ENCODE assay signal across 15 cellular contexts in genomic region chr20:59134182-59134581, GRCh38. TPM values are rescaled to one million over a fixed set of nuclear protein-coding genes. Genes with fewer than 3 reads are reported as not detected.
"Had no signal": no experiment of that assay in that cellular context is flagged by ENCODE, and none has a peak within 500 bp of the region (broad histone marks: within the 10 kb centered on the region; RNA-seq: fewer than 3 reads in every experiment).

No MANE protein-coding gene starts in this region.

- H3K4me3 ChIP-seq: stomach had no signal

- H3K27me3 ChIP-seq: brain microvascular endothelial cell had no signal

- H3K4me3 Mint-ChIP-seq: activated B cell treated with CpG ODN at 0.5 μM for 24 hours; activated CD4-positive, alpha-beta T cell treated with anti-CD3 and anti-CD28 coated beads, Interleukin-2, amount 10 ng/mL, durations not matched to agents 7 days and 5 days; nephron progenitor cell had no signal

- FAIRE-seq: TTC549, urothelium cell line had no signal

- H3K4me1 Mint-ChIP-seq: activated CD4-positive, alpha-beta T cell treated with anti-CD3 and anti-CD28 coated beads, Interleukin-2, amount 10 ng/mL, durations not matched to agents 7 days and 5 days; nephron progenitor cell had no signal

- H3K27me3 Mint-ChIP-seq: activated B cell treated with CpG ODN at 0.5 μM for 24 hours had no signal

- H3K9me3 Mint-ChIP-seq: activated B cell treated with CpG ODN at 0.5 μM for 24 hours; activated CD4-positive, alpha-beta T cell treated with anti-CD3 and anti-CD28 coated beads, Interleukin-2, amount 10 ng/mL, durations not matched to agents 7 days and 5 days had no signal

- ATAC-seq: activated naive CD4-positive, alpha-beta T cell treated with anti-CD3 and anti-CD28 coated beads, Interleukin-2, amount 50 U/mL, for 72 hours had no signal

- H3K27ac Mint-ChIP-seq: activated B cell treated with CpG ODN at 0.5 μM for 24 hours; activated CD4-positive, alpha-beta T cell treated with anti-CD3 and anti-CD28 coated beads, Interleukin-2, amount 10 ng/mL, durations not matched to agents 7 days and 5 days; activated naive CD4-positive, alpha-beta T cell treated with anti-CD3 and anti-CD28 coated beads, Interleukin-2, amount 50 U/mL, for 72 hours; nephron progenitor cell had no signal

- H3K27ac ChIP-seq: brain microvascular endothelial cell, stomach had no signal

- H3K4me1 ChIP-seq: stomach had no signal

- H3K36me3 ChIP-seq: brain microvascular endothelial cell, stomach had no signal

- H3K9me3 ChIP-seq: stomach had no signal

- DNase-seq: activated B cell treated with CpG ODN at 0.5 μM for 24 hours; activated CD4-positive, alpha-beta T cell treated with anti-CD3 and anti-CD28 coated beads, Interleukin-2, amount 10 ng/mL, durations not matched to agents 7 days and 5 days; activated T-cell treated with anti-CD3 and anti-CD28 coated beads, Interleukin-2, amount 50 U/mL, for 1 hour; amniotic stem cell; brain microvascular endothelial cell; hippocampal formation; nephron progenitor cell; stimulated activated CD4-positive, alpha-beta T cell treated with anti-CD3 and anti-CD28 coated beads, Interleukin-4, amount 100 ng/mL, for 24 hours; stomach had no signal

RNA-seq across cellular contexts. Expression of gene ZNF831, which starts 29.4 kb away (rescaled TPM):
- total RNA-seq: chondrocyte, kidney epithelial cell, osteocyte had no signal
